Comparison of ENCODE assay signal across 8 cellular contexts in the genomic region with DNA sequence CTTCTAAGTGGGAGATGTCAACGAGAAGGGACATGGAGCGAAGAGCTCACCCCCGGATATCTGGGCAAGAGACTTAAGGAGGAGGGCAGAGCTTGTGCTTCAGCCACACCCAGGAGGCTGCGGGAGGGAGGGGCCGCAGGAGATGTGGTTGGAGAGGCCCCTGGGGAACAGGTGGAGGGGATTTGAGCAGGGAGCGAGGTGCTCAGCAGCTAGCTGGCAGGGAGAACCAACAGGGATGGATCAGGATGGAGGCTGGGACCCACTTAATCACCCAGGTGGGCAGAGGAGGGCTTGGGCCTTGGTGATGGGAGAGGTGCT.
DNase-seq lines count a peak whose midpoint lies in the region; ATAC-seq and TF ChIP-seq lines count a peak whose summit lies in the region.

No MANE protein-coding gene starts in this region.

- H3K23ac ChIP-seq in IMR-90 (ENCODE audit: low read depth, low read length), result peak overlapping the region; percentile 77; the same call in 1 of the 2 replicates

- H2AFZ ChIP-seq in IMR-90 (replicated peaks; ENCODE audit: low read length, poor library complexity), result peak overlapping the region; percentile 89

- peak; percentile 42 for ATAC-seq in activated CD4-positive, alpha-beta T cell treated with anti-CD3 and anti-CD28 coated beads for 36 hours
- ATAC-seq in IMR-90 (ENCODE audit: low read depth) (no peak), esophagus mucosa (no peak)

- no peaks in the 10 kb centered on the region; a peak in 1 of 4 replicates for H3K79me1 ChIP-seq in IMR-90 (ENCODE audit: low read depth in 1 of 2, low read length in 2 of 2)

- peak overlapping the region; percentile 93 for H2AK5ac ChIP-seq in IMR-90 (ENCODE audit: low read depth, low read length)

- H3K27me3 ChIP-seq in IMR-90 (ENCODE audit: control insufficient read depth, insufficient read depth, low read length), result no peaks in the 10 kb centered on the region
- H3K27me3 ChIP-seq in ascending aorta, result no peaks in the 10 kb centered on the region

- H3K18ac ChIP-seq in IMR-90 (ENCODE audit: low read depth, low read length), result peak overlapping the region; percentile 28

- H3K36me3 ChIP-seq in IMR-90 (ENCODE audit: control insufficient read depth, insufficient read depth, low read length) (no peaks in the 10 kb centered on the region), ascending aorta (no peaks in the 10 kb centered on the region)

- H3K9me3 ChIP-seq in IMR-90 (ENCODE audit: control insufficient read depth, insufficient read depth, low read length) (no peaks in the 10 kb centered on the region), ascending aorta (no peaks in the 10 kb centered on the region)

- intact Hi-C loops in activated CD4-positive, alpha-beta T cell treated with anti-CD3 and anti-CD28 coated beads for 36 hours (cut with DNase I, micrococcal nuclease), result loop anchor here (2.0 to 5.0 kb wide), 4 partner anchors 15 to 508 kb away; no protein-coding TSS in a partner anchor
- intact Hi-C loops in IMR-90 (cut with micrococcal nuclease) (no loop called here), ascending aorta (cut with DNase I) (loop anchor here (2.0 kb wide), 1 partner anchor 53 kb away; no protein-coding TSS in a partner anchor)

- H2AK9ac ChIP-seq in IMR-90 (replicated peaks; ENCODE audit: low read depth, low read length, poor library complexity), result peak overlapping the region; percentile 93

- H3K4me1 ChIP-seq in IMR-90 (ENCODE audit: control insufficient read depth, insufficient read depth, low read length) (peaks cover 19% of the 10 kb centered on the region), ascending aorta (peaks cover 3 to 9% of the 10 kb centered on the region in 2 donors)

- H3K4me2 ChIP-seq in IMR-90 (ENCODE audit: low read depth, low read length), result 0 out of 2 replicates have a peak overlapping the region, but pooled peaks have one; percentile 4

- no peaks in the 10 kb centered on the region for H3K27me3 Mint-ChIP-seq in activated CD4-positive, alpha-beta T cell treated with anti-CD3 and anti-CD28 coated beads for 36 hours
- H3K27me3 Mint-ChIP-seq in progenitor cell of endocrine pancreas, result no peaks in the 10 kb centered on the region

- H2BK20ac ChIP-seq in IMR-90 (ENCODE audit: low read depth, low read length), result peak overlapping the region; percentile 78; the same call in 1 of the 2 replicates

- 82% methylated on average over 3 of the region's 6 CpGs; no CpG with 5 or more reads in 1 of the 2 experiments for WGBS in IMR-90 (ENCODE audit: extremely low coverage in 2 of 2, insufficient read length in 1 of 2), 2 experiments

- DNase-seq in activated CD4-positive, alpha-beta T cell treated with anti-CD3 and anti-CD28 coated beads for 36 hours, result peak; percentile 65
- DNase-seq in activated CD4-positive, alpha-beta T cell treated with anti-CD3 and anti-CD28 coated beads, Interleukin-2, amount 50 U/mL, for 4 hours, result no peak
- DNase-seq in IMR-90 (no peak), ascending aorta (ENCODE audit: low spot score in 2 of 2) (no peak), progenitor cell of endocrine pancreas (ENCODE audit: low spot score, unreplicated experiment) (no peak), NCI-H69 (lab: John Stamatoyannopoulos, UW) (no peak), mucosa of gallbladder (ENCODE audit: low spot score) (no peak)

- TF ChIP-seq CTCF in IMR-90 (conservative IDR thresholded peaks at IDR 0.05; ENCODE audit: low read depth, low read length) (no peak), ascending aorta (IDR thresholded peaks at IDR 0.05) (no peak), progenitor cell of endocrine pancreas (IDR thresholded peaks at IDR 0.05; ENCODE audit: unreplicated experiment) (no peak)

- H2BK5ac ChIP-seq in IMR-90 (ENCODE audit: low read depth, low read length, poor library complexity, severe bottlenecking), result peak overlapping the region; percentile 78

- peak overlapping the region; percentile 100 for H3K27ac Mint-ChIP-seq in activated CD4-positive, alpha-beta T cell treated with anti-CD3 and anti-CD28 coated beads for 36 hours
- H3K27ac Mint-ChIP-seq in progenitor cell of endocrine pancreas, result peak overlapping the region; percentile 94

- peak overlapping the region; percentile 69 for H4K5ac ChIP-seq in IMR-90 (ENCODE audit: low read depth, low read length)

- peak overlapping the region; percentile 93 for H4K91ac ChIP-seq in IMR-90 (ENCODE audit: insufficient read depth, low read depth, low read length)

- no peaks in the 10 kb centered on the region for H4K20me1 ChIP-seq in IMR-90 (ENCODE audit: insufficient read depth, low read length)

- no peak overlapping the region for H3K56ac ChIP-seq in IMR-90 (ENCODE audit: extremely low read depth, insufficient read depth, low read length)

- no peak for TF ChIP-seq POLR2A in IMR-90 (IDR thresholded peaks at IDR 0.05; ENCODE audit: low read depth, low read length)

- H4K8ac ChIP-seq in IMR-90 (ENCODE audit: low read depth in 2 of 2, low read length in 2 of 2), result peak overlapping the region; percentile 3 to 83

- in situ Hi-C loops in IMR-90 (cut with MboI; ENCODE audit: low sequenced_read_pairs), result no loop called here

- H3K9ac ChIP-seq in IMR-90 (ENCODE audit: low read depth, low read length), result no peak overlapping the region; the same call in 1 of the 2 replicates

- peak overlapping the region; percentile 74 for H3K4ac ChIP-seq in IMR-90 (ENCODE audit: low read depth, low read length)

- POLR2A ChIA-PET in activated CD4-positive, alpha-beta T cell treated with anti-CD3 and anti-CD28 coated beads for 36 hours (lab: Charles Lee), result interaction anchor here (0.6 to 3.3 kb wide), 6 partner anchors 9 to 48 kb away, joined by 3 to 20 read pairs (median 5); no protein-coding TSS in a partner anchor
- POLR2A ChIA-PET in IMR-90 (lab: Charles Lee; ENCODE audit: unreplicated experiment), result interaction anchor here (0.6 kb wide), 1 partner anchor 12 kb away, joined by 3 read pairs; no protein-coding TSS in a partner anchor

- H2BK120ac ChIP-seq in IMR-90 (ENCODE audit: low read depth, low read length), result peak overlapping the region; percentile 93

- H3K9me3 Mint-ChIP-seq in activated CD4-positive, alpha-beta T cell treated with anti-CD3 and anti-CD28 coated beads for 36 hours (ENCODE audit: low read depth), result no peaks in the 10 kb centered on the region
- no peaks in the 10 kb centered on the region for H3K9me3 Mint-ChIP-seq in progenitor cell of endocrine pancreas (ENCODE audit: low read depth)

- H3K27ac ChIP-seq in IMR-90 (ENCODE audit: insufficient read depth, low read length) (peak overlapping the region; percentile 66), ascending aorta (peak overlapping the region; percentile 60 to 66)

- no TSS peak for BruUV-seq in IMR-90 (replicated peaks; lab: Mats Ljungman, UMichigan)

- peaks cover 13% of the 10 kb centered on the region for H3K36me3 Mint-ChIP-seq in activated CD4-positive, alpha-beta T cell treated with anti-CD3 and anti-CD28 coated beads for 36 hours (ENCODE audit: low read depth)
- H3K36me3 Mint-ChIP-seq in progenitor cell of endocrine pancreas (ENCODE audit: insufficient read depth), result peaks cover 5% of the 10 kb centered on the region

- peak overlapping the region; percentile 46; the same call in 1 of the 3 replicates for H2BK15ac ChIP-seq in IMR-90 (ENCODE audit: low read depth, low read length)

- dilution Hi-C loops in IMR-90 (cut with HindIII; ENCODE audit: low sequenced_read_pairs, unreplicated experiment), result no loop called here

- CTCF ChIA-PET in activated CD4-positive, alpha-beta T cell treated with anti-CD3 and anti-CD28 coated beads for 36 hours (lab: Charles Lee), result interaction anchor here (0.6 to 6.2 kb wide), 8 partner anchors 11 to 70 kb away, joined by 3 to 42 read pairs (median 5); no protein-coding TSS in a partner anchor
- CTCF ChIA-PET in IMR-90 (lab: Yijun Ruan, JAX), result no interaction called here

- H3K4me3 Mint-ChIP-seq in activated CD4-positive, alpha-beta T cell treated with anti-CD3 and anti-CD28 coated beads for 36 hours, result peak overlapping the region; percentile 69
- peak overlapping the region; percentile 46 for H3K4me3 Mint-ChIP-seq in progenitor cell of endocrine pancreas (ENCODE audit: low read depth)

- peak overlapping the region; percentile 76 for H3K14ac ChIP-seq in IMR-90 (replicated peaks; ENCODE audit: low read depth, low read length)

- H3K9me1 ChIP-seq in IMR-90 (ENCODE audit: insufficient read depth, low read length), result peaks cover 16% of the 10 kb centered on the region

- no peak overlapping the region for H3K4me3 ChIP-seq in IMR-90 (ENCODE audit: insufficient read depth, low read depth, low read length)
- no peak overlapping the region for H3K4me3 ChIP-seq in ascending aorta

- H3K4me1 Mint-ChIP-seq in activated CD4-positive, alpha-beta T cell treated with anti-CD3 and anti-CD28 coated beads for 36 hours, result peaks cover 68% of the 10 kb centered on the region
- H3K4me1 Mint-ChIP-seq in progenitor cell of endocrine pancreas (ENCODE audit: low read depth), result peaks cover 33% of the 10 kb centered on the region

- TF ChIP-seq RAD21 in IMR-90 (IDR thresholded peaks at IDR 0.05; ENCODE audit: low read length), result no peak

TF ChIP-seq in IMR-90, 13 proteins besides CTCF, POLR2A, EP300 and RAD21 (continues in another document):
- TF ChIP-seq CEBPB (IDR thresholded peaks at IDR 0.05; ENCODE audit: low read depth, low read length) (no peak), BHLHE40 (IDR thresholded peaks at IDR 0.05; ENCODE audit: low read depth, low read length) (no peak), USF2 (IDR thresholded peaks at IDR 0.05; ENCODE audit: low read depth, low read length) (no peak), MXI1 (IDR thresholded peaks at IDR 0.05; ENCODE audit: borderline replicate concordance, low read depth, low read length) (no peak), SMC3 (IDR thresholded peaks at IDR 0.05; ENCODE audit: low read depth, low read length) (no peak), RCOR1 (IDR thresholded peaks at IDR 0.05; ENCODE audit: insufficient replicate concordance, low read length) (no peak), MAZ (IDR thresholded peaks at IDR 0.05; ENCODE audit: borderline replicate concordance, low read depth, low read length) (no peak)
